8 cellular contexts compared by ENCODE assay signal in the genomic region with DNA sequence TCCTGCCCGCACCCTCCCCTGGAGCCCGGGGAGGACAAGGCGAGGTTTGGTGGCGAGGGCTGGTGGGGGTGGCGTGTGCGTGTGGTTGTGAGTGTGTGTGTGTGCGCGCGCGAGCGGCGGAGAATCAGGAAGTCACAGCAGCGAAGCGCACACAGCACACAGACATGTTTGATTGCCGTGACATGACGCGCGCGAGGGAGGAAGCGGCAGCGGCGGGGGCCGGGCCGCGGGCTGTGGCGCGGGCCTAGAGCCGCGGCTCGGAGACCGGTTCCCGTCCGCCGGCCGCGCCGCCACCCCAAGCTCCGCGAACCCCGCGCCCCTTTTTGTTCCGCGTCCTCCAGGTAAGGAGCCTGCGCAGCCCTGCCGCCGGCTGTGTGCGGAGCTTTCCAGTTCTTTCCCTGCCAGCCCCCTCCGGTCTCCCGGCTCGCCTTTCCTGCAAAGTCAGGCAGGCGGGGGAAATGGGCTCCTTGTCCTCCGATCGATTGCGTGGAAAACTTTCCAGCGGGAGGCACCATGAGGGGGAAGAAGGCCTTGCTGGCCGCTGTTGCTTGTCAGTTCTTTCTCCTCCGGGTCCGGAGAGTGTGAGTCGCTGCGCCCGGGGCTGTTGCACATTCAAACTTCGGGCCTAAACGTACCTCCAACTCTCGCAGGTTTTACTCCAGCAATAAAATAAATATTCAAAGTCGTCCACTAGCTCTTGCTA. TPM values are rescaled to one million over a fixed set of nuclear protein-coding genes. Genes with fewer than 3 reads are reported as not detected.
DNase-seq lines count a peak whose midpoint lies in the region; ATAC-seq, FAIRE-seq and TF ChIP-seq lines count a peak whose summit lies in the region.

No MANE protein-coding gene starts in this region.

- H3K9me3 ChIP-seq in HCT116 (ENCODE audit: control insufficient read depth in 1 of 2, insufficient read depth in 1 of 2, low read depth in 1 of 2, low read length in 2 of 2) (no peaks in the 10 kb centered on the region), kidney (ENCODE audit: control insufficient read depth in 1 of 2, low read length in 2 of 2) (no peaks in the 10 kb centered on the region)

- H3K4me1 ChIP-seq in HCT116 (ENCODE audit: control insufficient read depth in 1 of 2, insufficient read depth in 2 of 2, low read length in 2 of 2), result peaks cover 11 to 26% of the 10 kb centered on the region in 2 experiments; a peak in 3 of 4 replicates
- peaks cover 18 to 19% of the 10 kb centered on the region in 2 donors for H3K4me1 ChIP-seq in kidney (ENCODE audit: control insufficient read depth in 1 of 2, insufficient read depth in 1 of 2, low read depth in 1 of 2, low read length in 2 of 2)

- CTCF ChIA-PET in HCT116 (lab: Charles Lee), result no interaction called here

- peak; percentile 89 for DNase-seq in GM12865 (ENCODE audit: low read depth)
- DNase-seq in HCT116 (ENCODE audit: low read depth, low spot score), result no peak
- peak; percentile 33 for DNase-seq in NCI-H1105 treated with DMSO at 0.1 percent for 48 hours (lab: John Stamatoyannopoulos, UW)
- peak; percentile 72 for DNase-seq in activated CD4-positive, alpha-beta T cell treated with anti-CD3 and anti-CD28 coated beads for 1 hour
- DNase-seq in cerebellar cortex (ENCODE audit: low spot score), result peak; percentile 58
- peak; percentile 95 for DNase-seq in kidney
- DNase-seq in stimulated activated CD4-positive, alpha-beta T cell treated with anti-CD3 and anti-CD28 coated beads, Interleukin-15, amount 100 ng/mL, for 1 hour (ENCODE audit: low read depth in 1 of 2, low spot score in 1 of 2), result peak; percentile 58 to 60

- no peak for TF ChIP-seq RAD21 in HCT116 (IDR thresholded peaks at IDR 0.05; ENCODE audit: low read depth)

- H3K9ac ChIP-seq in HCT116 (ENCODE audit: low read length), result peak overlapping the region; percentile 49
- peak overlapping the region; percentile 89 to 91 for H3K9ac ChIP-seq in kidney (ENCODE audit: low read length in 2 of 2)

- no peak for FAIRE-seq in kidney (lab: Jason Lieb, UNC)

- no peaks in the 10 kb centered on the region for H3K9me2 ChIP-seq in HCT116 (ENCODE audit: insufficient read depth)

- no TSS peak for BruUV-seq in HCT116 (replicated peaks; lab: Mats Ljungman, UMichigan)

- no peaks in the 10 kb centered on the region for H3K36me3 ChIP-seq in HCT116 (ENCODE audit: control insufficient read depth in 1 of 2, insufficient read depth in 2 of 2, low read length in 2 of 2)
- no peaks in the 10 kb centered on the region for H3K36me3 ChIP-seq in kidney (ENCODE audit: control insufficient read depth in 1 of 2, insufficient read depth in 2 of 2, low read length in 2 of 2)

- intact Hi-C loops in HCT116 (cut with micrococcal nuclease) (loop anchor here (10.0 kb wide), 2 partner anchors 227 to 827 kb away; partner anchors contain the start of gene PUM3), kidney (cut with DNase I) (no loop called here)

- no peak for TF ChIP-seq POLR2A in HCT116 (IDR thresholded peaks at IDR 0.05; ENCODE audit: borderline replicate concordance, extremely low read depth, insufficient read depth, insufficient read length)

- H4K20me1 ChIP-seq in HCT116 (ENCODE audit: insufficient read depth), result no peaks in the 10 kb centered on the region

- POLR2A ChIA-PET in HCT116 (lab: Charles Lee), result no interaction called here

- no peaks in the 10 kb centered on the region for H3K79me2 ChIP-seq in HCT116 (ENCODE audit: insufficient read depth, low read length)

- RAD21 ChIA-PET in HCT116 (lab: Charles Lee; ENCODE audit: low non-redundant PET in 1 of 2, low total read pairs in 2 of 2, uncharacterized antibody in 2 of 2, unreplicated experiment in 2 of 2), result no interaction called here

- H3K4me2 ChIP-seq in HCT116 (ENCODE audit: low read length), result peak overlapping the region; percentile 93

- peak; percentile 15 for ATAC-seq in HCT116
- no peak for ATAC-seq in GM18520 (IDR thresholded peaks at IDR 0.05; ENCODE audit: unreplicated experiment)

- H3K27me3 ChIP-seq in HCT116 (ENCODE audit: insufficient read depth, low read length), result peaks cover 16% of the 10 kb centered on the region

- TF ChIP-seq CTCF in GM12865 (IDR thresholded peaks at IDR 0.05; ENCODE audit: insufficient read depth, low read depth, low read length, missing control alignments) (no peak), HCT116 (IDR thresholded peaks at IDR 0.05 in 2 of 3, conservative IDR thresholded peaks at IDR 0.05 in 1 of 3; ENCODE audit: borderline replicate concordance in 1 of 3, insufficient read depth in 1 of 3, low read depth in 2 of 3, low read length in 2 of 3) (no peak), kidney (IDR thresholded peaks at IDR 0.05; ENCODE audit: borderline replicate concordance, extremely low read depth, insufficient read depth) (no peak)

- H2AFZ ChIP-seq in HCT116 (ENCODE audit: low read depth, low read length, poor library complexity, severe bottlenecking), result peak overlapping the region; percentile 76

- H3K4me3 ChIP-seq in GM12865 (ENCODE audit: low read depth, low read length), result peak overlapping the region; percentile 76
- peak overlapping the region; percentile 62 to 66 for H3K4me3 ChIP-seq in HCT116 (replicated peaks in 1 of 2; ENCODE audit: low read depth in 1 of 2, low read length in 2 of 2)
- peak overlapping the region; percentile 71 to 89 for H3K4me3 ChIP-seq in kidney (ENCODE audit: low read length in 2 of 2)

- peak overlapping the region; percentile 17; the same call in 1 of the 2 replicates for H3K27ac ChIP-seq in HCT116 (ENCODE audit: low read depth, low read length)
- H3K27ac ChIP-seq in kidney (ENCODE audit: low read depth in 2 of 2, low read length in 2 of 2), result peak overlapping the region; percentile 96 to 97

TF ChIP-seq in HCT116, 20 proteins besides CTCF, POLR2A, EP300 and RAD21:
- no peak for TF ChIP-seq EZH2 (IDR thresholded peaks at IDR 0.05)
- TF ChIP-seq ATF3 (IDR thresholded peaks at IDR 0.05), result no peak
- no peak for TF ChIP-seq YY1 (IDR thresholded peaks at IDR 0.05; ENCODE audit: extremely low read depth, insufficient replicate concordance, low read depth, low read length)
- peak; percentile 27; the same call in 1 of the 2 replicates for TF ChIP-seq ZFX (IDR thresholded peaks at IDR 0.05)
- no peak for TF ChIP-seq TCF7L2 (IDR thresholded peaks at IDR 0.05; ENCODE audit: borderline replicate concordance, extremely low read depth, insufficient read depth, insufficient read length)

RNA-seq across cellular contexts. Expression of gene SMARCA2, which starts 2.5 kb away (rescaled TPM):
- total RNA-seq in HCT116 (2021; ENCODE audit: unreplicated experiment), result 14.7 TPM
- polyA plus RNA-seq in HCT116 (2012), result 4.1 and 5.4 TPM in 2 replicates
- total RNA-seq in kidney, result 189 TPM
- polyA plus RNA-seq in kidney (ENCODE audit: insufficient read depth, low read depth, low replicate concordance), result 54.3 TPM

Comparison
In these comparisons a context has a peak if more than half of its experiments do, and no peak if none do; other contexts are left out.
1. RNA of gene SMARCA2, which starts 2.5 kb away (total RNA-seq): 189 TPM in kidney (single experiment); 14.7 TPM in HCT116 (single experiment); every median in the first group is over 10 times any median in the second.
2. Peak in every context shown above with its lines, with median percentiles within 50 percentile points of each other: H3K4me3 ChIP-seq.